ENCODE assay signal across 20 cellular contexts in the genomic region with DNA sequence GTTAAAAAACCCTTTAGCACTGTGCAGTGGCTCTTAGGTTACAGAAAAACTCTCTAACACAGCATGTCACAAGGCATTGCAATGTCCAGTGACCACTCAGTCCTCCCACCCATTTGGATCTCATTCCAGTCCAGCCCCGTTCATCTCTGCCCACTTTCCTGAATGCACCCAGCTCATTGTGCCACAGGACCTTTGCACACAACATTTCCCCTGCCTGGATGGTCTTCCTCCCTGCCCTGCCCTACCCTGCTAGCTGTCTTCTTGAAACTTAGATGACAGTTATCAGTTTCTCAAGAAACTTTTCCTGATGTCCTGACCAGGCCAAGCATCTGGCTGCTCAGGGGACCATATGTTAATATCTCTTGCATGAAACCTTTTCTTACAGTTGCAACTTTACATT.
DNase-seq lines count a peak whose midpoint lies in the region; ATAC-seq, FAIRE-seq and TF ChIP-seq lines count a peak whose summit lies in the region.
"Had no signal": no experiment of that assay in that cellular context is flagged by ENCODE, and none has a peak within 500 bp of the region (broad histone marks: within the 10 kb centered on the region; RNA-seq: fewer than 3 reads in every experiment).

No MANE protein-coding gene starts in this region.

- DNase-seq in HepG2 (ENCODE audit: low spot score) (no peak), right lobe of liver (no peak), memory B cell (ENCODE audit: low spot score in 2 of 2) (no peak), NCI-H1436 (lab: John Stamatoyannopoulos, UW) (no peak), hippocampal formation (lab: John Stamatoyannopoulos, UW) (no peak)
- DNase-seq: 8988T, NCI-H1048, NCI-H1417, NCI-H1694 treated with DMSO at 0.1 percent for 48 hours, NCI-H2081, NCI-H2227 treated with DMSO at 0.1 percent for 48 hours, NCI-H526 treated with DMSO at 0.1 percent for 48 hours, SIG-M5, SK-N-SH had no signal

- BruUV-seq in HepG2 (replicated peaks; lab: Mats Ljungman, UMichigan): no TSS peak

- H4K20me1 ChIP-seq in HepG2 (ENCODE audit: insufficient read depth, low read length): no peaks in the 10 kb centered on the region

- FAIRE-seq in HepG2 (lab: Jason Lieb, UNC): no peak
- FAIRE-seq: D721Med, H54 had no signal

- no peak overlapping the region for H3K4me3 Mint-ChIP-seq in activated T-helper 17 cell treated with anti-CD3 and anti-CD28 coated beads, Interleukin-2, amount 50 U/mL, for 72 hours
- no peak overlapping the region for H3K4me3 Mint-ChIP-seq in memory B cell

- no peaks in the 10 kb centered on the region for H3K9me3 ChIP-seq in HepG2 (ENCODE audit: low read length)
- no peaks in the 10 kb centered on the region for H3K9me3 ChIP-seq in right lobe of liver
- H3K9me3 ChIP-seq: SK-N-SH had no signal

- in situ Hi-C loops in HepG2 (cut with HindIII; ENCODE audit: extremely low pct_ligation_motif_present, low pct_unique_long_range_greater_than_20kb): no loop called here

- H3K27ac Mint-ChIP-seq in activated T-helper 17 cell treated with anti-CD3 and anti-CD28 coated beads, Interleukin-2, amount 50 U/mL, for 72 hours: peak overlapping the region; percentile 58
- H3K27ac Mint-ChIP-seq in memory B cell: peak overlapping the region; percentile 64

- TF ChIP-seq POLR2A in HepG2 (IDR thresholded peaks at IDR 0.05; ENCODE audit: insufficient read depth in 1 of 2, low read depth in 2 of 2, low read length in 2 of 2): no peak
- no peak for TF ChIP-seq POLR2A in right lobe of liver (IDR thresholded peaks at IDR 0.05)

- H3K27ac ChIP-seq in HepG2 (ENCODE audit: extremely low read length, insufficient read depth, low read length): peak overlapping the region; percentile 90
- no peak overlapping the region for H3K27ac ChIP-seq in right lobe of liver

- no peaks in the 10 kb centered on the region for H3K79me2 ChIP-seq in HepG2 (ENCODE audit: insufficient read depth, low read length)

- H3K4me1 Mint-ChIP-seq in activated T-helper 17 cell treated with anti-CD3 and anti-CD28 coated beads, Interleukin-2, amount 50 U/mL, for 72 hours: peaks cover 4% of the 10 kb centered on the region
- H3K4me1 Mint-ChIP-seq in memory B cell: peaks cover 2% of the 10 kb centered on the region

- TF ChIP-seq CTCF in HepG2 (CRISPR knock-in tag; IDR thresholded peaks at IDR 0.05): no peak
- no peak for TF ChIP-seq CTCF in right lobe of liver (IDR thresholded peaks at IDR 0.05)

- no peak overlapping the region for H3K9ac ChIP-seq in HepG2 (ENCODE audit: insufficient read depth, low read depth, low read length)
- H3K9ac ChIP-seq: SK-N-SH had no signal

- peaks cover 38% of the 10 kb centered on the region for H3K36me3 Mint-ChIP-seq in activated T-helper 17 cell treated with anti-CD3 and anti-CD28 coated beads, Interleukin-2, amount 50 U/mL, for 72 hours (ENCODE audit: low read depth)
- peaks cover 11% of the 10 kb centered on the region for H3K36me3 Mint-ChIP-seq in memory B cell

- TF ChIP-seq RAD21 in HepG2 (CRISPR knock-in tag; IDR thresholded peaks at IDR 0.05): no peak

- no peak overlapping the region for H3K4me3 ChIP-seq in HepG2 (replicated peaks in 1 of 3; ENCODE audit: insufficient read depth in 1 of 3, low read depth in 2 of 3, low read length in 3 of 3)
- no peak overlapping the region for H3K4me3 ChIP-seq in right lobe of liver

- no peaks in the 10 kb centered on the region for H3K27me3 Mint-ChIP-seq in activated T-helper 17 cell treated with anti-CD3 and anti-CD28 coated beads, Interleukin-2, amount 50 U/mL, for 72 hours
- H3K27me3 Mint-ChIP-seq in memory B cell: no peaks in the 10 kb centered on the region

- 69% methylated on average over 1 of the region's 1 CpG for WGBS in HepG2 (ENCODE audit: low lambda C conversion rate)
- WGBS in right lobe of liver (ENCODE audit: insufficient coverage, low coverage, low lambda C conversion rate, missing lambda C conversion rate): 100% methylated on average over 1 of the region's 1 CpG

- CTCF ChIA-PET in HepG2 (lab: Yijun Ruan, JAX; ENCODE audit: low intra/inter-chr PET ratio, low total read pairs): no interaction called here

- H3K9me3 Mint-ChIP-seq in activated T-helper 17 cell treated with anti-CD3 and anti-CD28 coated beads, Interleukin-2, amount 50 U/mL, for 72 hours: no peaks in the 10 kb centered on the region
- no peaks in the 10 kb centered on the region for H3K9me3 Mint-ChIP-seq in memory B cell

- no peak overlapping the region for H3K4me2 ChIP-seq in HepG2 (ENCODE audit: low read depth, low read length)
- H3K4me2 ChIP-seq: SK-N-SH had no signal

- H3K4me1 ChIP-seq in HepG2 (ENCODE audit: insufficient read depth, low read length): peaks cover 92% of the 10 kb centered on the region
- H3K4me1 ChIP-seq in right lobe of liver: peaks cover 0 to 21% (median 0%) of the 10 kb centered on the region in 4 donors

- POLR2A ChIA-PET in HepG2 (lab: Yijun Ruan, JAX): interaction anchor here (1.8 to 2.2 kb wide), 2 partner anchors 11 to 15 kb away, joined by 5 to 6 read pairs; no protein-coding TSS in a partner anchor

- H3K36me3 ChIP-seq in HepG2 (replicated peaks in 1 of 2; ENCODE audit: control insufficient read depth in 1 of 2, insufficient read depth in 2 of 2, low read length in 2 of 2) (peaks cover 0 to 2% of the 10 kb centered on the region in 2 experiments; a peak in 1 of 5 replicates), right lobe of liver (peaks cover 0 to 2% (median 0%) of the 10 kb centered on the region in 4 donors)

- no peaks in the 10 kb centered on the region for H3K27me3 ChIP-seq in HepG2 (ENCODE audit: control insufficient read depth in 1 of 2, insufficient read depth in 2 of 2, low read length in 2 of 2)
- H3K27me3 ChIP-seq in right lobe of liver: no peaks in the 10 kb centered on the region

- no peak for ATAC-seq in HepG2
- ATAC-seq in right lobe of liver: no peak
- no peak for ATAC-seq in activated T-helper 17 cell treated with anti-CD3 and anti-CD28 coated beads, Interleukin-2, amount 50 U/mL, for 72 hours (replicated peaks)
- ATAC-seq in memory B cell (ENCODE audit: low read depth): no peak
- ATAC-seq in HG03354 (IDR thresholded peaks at IDR 0.05; ENCODE audit: poor library complexity, severe bottlenecking, unreplicated experiment): no peak
- no peak for ATAC-seq in GM19351 (IDR thresholded peaks at IDR 0.05; ENCODE audit: unreplicated experiment)
- ATAC-seq: Panc1 had no signal

- intact Hi-C loops in HepG2 (cut with micrococcal nuclease; ENCODE audit: unreplicated experiment) (no loop called here), right lobe of liver (cut with DNase I) (no loop called here)

- H2AFZ ChIP-seq in HepG2 (ENCODE audit: low read length): no peak overlapping the region

- no peak for TF ChIP-seq EP300 in HepG2 (IDR thresholded peaks at IDR 0.05; ENCODE audit: low read depth in 2 of 2, low read length in 2 of 2)
- no peak for TF ChIP-seq EP300 in HepG2 (CRISPR knock-in tag; IDR thresholded peaks at IDR 0.05; ENCODE audit: borderline replicate concordance)

TF ChIP-seq in HepG2, 621 proteins besides CTCF, POLR2A, EP300 and RAD21:
- TF ChIP-seq BRCA1 (CRISPR knock-in tag; IDR thresholded peaks at IDR 0.05) (no peak), ZMYM3 (CRISPR knock-in tag; IDR thresholded peaks at IDR 0.05) (peak; percentile 93)
- TF ChIP-seq, protein P1, sequence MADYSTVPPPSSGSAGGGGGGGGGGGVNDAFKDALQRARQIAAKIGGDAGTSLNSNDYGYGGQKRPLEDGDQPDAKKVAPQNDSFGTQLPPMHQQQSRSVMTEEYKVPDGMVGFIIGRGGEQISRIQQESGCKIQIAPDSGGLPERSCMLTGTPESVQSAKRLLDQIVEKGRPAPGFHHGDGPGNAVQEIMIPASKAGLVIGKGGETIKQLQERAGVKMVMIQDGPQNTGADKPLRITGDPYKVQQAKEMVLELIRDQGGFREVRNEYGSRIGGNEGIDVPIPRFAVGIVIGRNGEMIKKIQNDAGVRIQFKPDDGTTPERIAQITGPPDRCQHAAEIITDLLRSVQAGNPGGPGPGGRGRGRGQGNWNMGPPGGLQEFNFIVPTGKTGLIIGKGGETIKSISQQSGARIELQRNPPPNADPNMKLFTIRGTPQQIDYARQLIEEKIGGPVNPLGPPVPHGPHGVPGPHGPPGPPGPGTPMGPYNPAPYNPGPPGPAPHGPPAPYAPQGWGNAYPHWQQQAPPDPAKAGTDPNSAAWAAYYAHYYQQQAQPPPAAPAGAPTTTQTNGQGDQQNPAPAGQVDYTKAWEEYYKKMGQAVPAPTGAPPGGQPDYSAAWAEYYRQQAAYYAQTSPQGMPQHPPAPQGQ (CRISPR knock-in tag; IDR thresholded peaks at IDR 0.05; ENCODE audit: borderline replicate concordance): peak; percentile 56; the same call in 1 of the 2 replicates
- TF ChIP-seq, protein P2, sequence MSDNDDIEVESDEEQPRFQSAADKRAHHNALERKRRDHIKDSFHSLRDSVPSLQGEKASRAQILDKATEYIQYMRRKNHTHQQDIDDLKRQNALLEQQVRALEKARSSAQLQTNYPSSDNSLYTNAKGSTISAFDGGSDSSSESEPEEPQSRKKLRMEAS (IDR thresholded peaks at IDR 0.05): no peak
TF ChIP-seq in HepG2: peak in this region for 2.
